In genomic region chr5:1961952-1962595, GRCh38 we compare ENCODE assay signal across 25 cellular contexts.
"Had no signal": no experiment of that assay in that cellular context is flagged by ENCODE, and none has a peak within 500 bp of the region (broad histone marks: within the 10 kb centered on the region; RNA-seq: fewer than 3 reads in every experiment).

No MANE protein-coding gene starts in this region.

- H3K4me1 ChIP-seq: adrenal gland, ascending aorta, left ventricle myocardium inferior, prostate gland, right atrium auricular region, upper lobe of left lung had no signal

- H3K4me2 ChIP-seq: hepatocyte had no signal

- H3K27ac ChIP-seq: adrenal gland, ascending aorta, brain microvascular endothelial cell, coronary artery, hepatocyte, left ventricle myocardium inferior, ovary, prostate gland, right atrium auricular region, thoracic aorta, upper lobe of left lung had no signal

- H3K27ac Mint-ChIP-seq: activated B cell treated with CpG ODN at 0.5 μM for 24 hours; activated CD4-positive, alpha-beta memory T cell treated with anti-CD3 and anti-CD28 coated beads for 36 hours; activated CD4-positive, alpha-beta T cell treated with anti-CD3 and anti-CD28 coated beads for 36 hours; activated naive CD8-positive, alpha-beta T cell; activated T-cell treated with anti-CD3 and anti-CD28 coated beads, Interleukin-2, amount 50 U/mL, for 24 hours; activated T-helper 17 cell treated with anti-CD3 and anti-CD28 coated beads, Interleukin-2, amount 50 U/mL, for 72 hours; natural killer cell had no signal

- DNase-seq: activated B cell treated with CpG ODN at 0.5 μM for 24 hours; activated CD4-positive, alpha-beta memory T cell treated with anti-CD3 and anti-CD28 coated beads for 36 hours; activated CD4-positive, alpha-beta T cell treated with anti-CD3 and anti-CD28 coated beads for 36 hours; activated naive CD4-positive, alpha-beta T cell; activated T-cell treated with anti-CD3 and anti-CD28 coated beads, Interleukin-2, amount 50 U/mL, for 24 hours; adrenal gland; brain microvascular endothelial cell; cerebellar nuclear complex; foreskin melanocyte; left ventricle myocardium inferior; midbrain; natural killer cell; ovary; stimulated activated CD4-positive, alpha-beta T cell treated with anti-CD3 and anti-CD28 coated beads, Interleukin-4, amount 100 ng/mL, for 24 hours; stimulated activated naive CD4-positive, alpha-beta T cell treated with Interleukin-2 at 50 U/mL for 16 hours; T1000 had no signal

- H3K36me3 ChIP-seq: adrenal gland, ascending aorta, brain microvascular endothelial cell, left ventricle myocardium inferior, ovary, prostate gland, right atrium auricular region, thoracic aorta, upper lobe of left lung had no signal

- H3K27me3 ChIP-seq: adrenal gland, ascending aorta, brain microvascular endothelial cell, hepatocyte, ovary, right atrium auricular region, upper lobe of left lung had no signal

- H3K4me3 Mint-ChIP-seq: activated B cell treated with CpG ODN at 0.5 μM for 24 hours; activated CD4-positive, alpha-beta memory T cell treated with anti-CD3 and anti-CD28 coated beads for 36 hours; activated CD4-positive, alpha-beta T cell treated with anti-CD3 and anti-CD28 coated beads for 36 hours; activated naive CD8-positive, alpha-beta T cell; activated T-cell treated with anti-CD3 and anti-CD28 coated beads, Interleukin-2, amount 50 U/mL, for 24 hours; activated T-helper 17 cell treated with anti-CD3 and anti-CD28 coated beads, Interleukin-2, amount 50 U/mL, for 72 hours; natural killer cell had no signal

- H3K79me2 ChIP-seq: hepatocyte had no signal

- H3K4me1 Mint-ChIP-seq: activated B cell treated with CpG ODN at 0.5 μM for 24 hours; activated CD4-positive, alpha-beta T cell treated with anti-CD3 and anti-CD28 coated beads for 36 hours; activated T-helper 17 cell treated with anti-CD3 and anti-CD28 coated beads, Interleukin-2, amount 50 U/mL, for 72 hours had no signal

- H3K36me3 Mint-ChIP-seq: activated CD4-positive, alpha-beta memory T cell treated with anti-CD3 and anti-CD28 coated beads for 36 hours; activated naive CD8-positive, alpha-beta T cell; natural killer cell had no signal

- H2AFZ ChIP-seq: hepatocyte had no signal

- ATAC-seq: activated CD4-positive, alpha-beta T cell treated with anti-CD3 and anti-CD28 coated beads for 36 hours; activated T-helper 17 cell treated with anti-CD3 and anti-CD28 coated beads, Interleukin-2, amount 50 U/mL, for 72 hours; natural killer cell had no signal

- H3K9me3 Mint-ChIP-seq: activated B cell treated with CpG ODN at 0.5 μM for 24 hours; activated CD4-positive, alpha-beta memory T cell treated with anti-CD3 and anti-CD28 coated beads for 36 hours; activated T-cell treated with anti-CD3 and anti-CD28 coated beads, Interleukin-2, amount 50 U/mL, for 24 hours; activated T-helper 17 cell treated with anti-CD3 and anti-CD28 coated beads, Interleukin-2, amount 50 U/mL, for 72 hours; natural killer cell had no signal

- H3K9me3 ChIP-seq: adrenal gland, ascending aorta, left ventricle myocardium inferior, ovary, prostate gland, right atrium auricular region, thoracic aorta, upper lobe of left lung had no signal

- H3K4me3 ChIP-seq: adrenal gland, ascending aorta, coronary artery, hepatocyte, left ventricle myocardium inferior, ovary, prostate gland, right atrium auricular region, thoracic aorta, upper lobe of left lung had no signal
